1 cellular context compared by ENCODE assay signal in genomic region chr12:27342551-27342950, GRCh38.
TF ChIP-seq lines count a peak whose summit lies in the region.

No MANE protein-coding gene starts in this region.

TF ChIP-seq in SK-N-SH, 30 proteins besides CTCF, POLR2A, EP300 and RAD21 (continued from another document):
- no peak for TF ChIP-seq FOSL2 (IDR thresholded peaks at IDR 0.05; ENCODE audit: borderline replicate concordance, low read depth)
- TF ChIP-seq USF2 (IDR thresholded peaks at IDR 0.05; ENCODE audit: borderline replicate concordance, low read depth, low read length) = no peak
- TF ChIP-seq FOXJ3 (CRISPR knock-in tag; IDR thresholded peaks at IDR 0.05) = no peak
- TF ChIP-seq, protein P1, sequence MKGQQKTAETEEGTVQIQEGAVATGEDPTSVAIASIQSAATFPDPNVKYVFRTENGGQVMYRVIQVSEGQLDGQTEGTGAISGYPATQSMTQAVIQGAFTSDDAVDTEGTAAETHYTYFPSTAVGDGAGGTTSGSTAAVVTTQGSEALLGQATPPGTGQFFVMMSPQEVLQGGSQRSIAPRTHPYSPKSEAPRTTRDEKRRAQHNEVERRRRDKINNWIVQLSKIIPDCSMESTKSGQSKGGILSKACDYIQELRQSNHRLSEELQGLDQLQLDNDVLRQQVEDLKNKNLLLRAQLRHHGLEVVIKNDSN (IDR thresholded peaks at IDR 0.05; ENCODE audit: borderline replicate concordance, low read depth) = no peak
- TF ChIP-seq SMC3 (IDR thresholded peaks at IDR 0.05; ENCODE audit: low read depth, low read length) = no peak
- TF ChIP-seq ELF1 (IDR thresholded peaks at IDR 0.05) = no peak
- no peak for TF ChIP-seq TCF12 (IDR thresholded peaks at IDR 0.05)
